In genomic region chr22:23256986-23257888, GRCh38 we compare ENCODE assay signal across 10 cellular contexts.
A peak's percentile ranks its signal among the peaks of the same experiment; 100 is the strongest.
DNase-seq lines count a peak whose midpoint lies in the region; ATAC-seq and TF ChIP-seq lines count a peak whose summit lies in the region.
"Had no signal": no experiment of that assay in that cellular context is flagged by ENCODE, and none has a peak within 500 bp of the region (broad histone marks: within the 10 kb centered on the region; RNA-seq: fewer than 3 reads in every experiment).

No MANE protein-coding gene starts in this region.

- CTCF ChIA-PET in activated CD4-positive, alpha-beta memory T cell treated with anti-CD3 and anti-CD28 coated beads, Interleukin-2, amount 10 ng/mL, durations not matched to agents 7 days and 5 days (lab: Charles Lee): no interaction called here

- peak overlapping the region; percentile 40 for H3K27ac Mint-ChIP-seq in activated CD4-positive, alpha-beta memory T cell treated with anti-CD3 and anti-CD28 coated beads, Interleukin-2, amount 10 ng/mL, durations not matched to agents 7 days and 5 days
- peak overlapping the region; percentile 43 to 60 for H3K27ac Mint-ChIP-seq in natural killer cell treated with Interleukin-12 subunit alpha and Interleukin-12 subunit beta and Interleukin-15 and Interleukin-18, amount 100 ng/mL, for 72 hours
- H3K27ac Mint-ChIP-seq: T-helper 1 cell treated with Interleukin-12 subunit alpha and Interleukin-12 subunit beta and Interleukin-4 antibody, amounts not matched to agents 30 μg/mL and 1 μg/mL, for 36 hours had no signal

- no peak overlapping the region for H3K4me3 ChIP-seq in fibroblast of pulmonary artery (replicated peaks; ENCODE audit: low read depth, low read length)

- H3K4me3 Mint-ChIP-seq in activated CD4-positive, alpha-beta memory T cell treated with anti-CD3 and anti-CD28 coated beads, Interleukin-2, amount 10 ng/mL, durations not matched to agents 7 days and 5 days: no peak overlapping the region
- no peak overlapping the region for H3K4me3 Mint-ChIP-seq in natural killer cell treated with Interleukin-12 subunit alpha and Interleukin-12 subunit beta and Interleukin-15 and Interleukin-18, amount 100 ng/mL, for 72 hours
- H3K4me3 Mint-ChIP-seq: T-helper 1 cell treated with Interleukin-12 subunit alpha and Interleukin-12 subunit beta and Interleukin-4 antibody, amounts not matched to agents 30 μg/mL and 1 μg/mL, for 36 hours had no signal

- POLR2A ChIA-PET in activated CD4-positive, alpha-beta memory T cell treated with anti-CD3 and anti-CD28 coated beads, Interleukin-2, amount 10 ng/mL, durations not matched to agents 7 days and 5 days (lab: Charles Lee): no interaction called here

- H3K27me3 Mint-ChIP-seq in activated CD4-positive, alpha-beta memory T cell treated with anti-CD3 and anti-CD28 coated beads, Interleukin-2, amount 10 ng/mL, durations not matched to agents 7 days and 5 days: no peaks in the 10 kb centered on the region
- H3K27me3 Mint-ChIP-seq in natural killer cell treated with Interleukin-12 subunit alpha and Interleukin-12 subunit beta and Interleukin-15 and Interleukin-18, amount 100 ng/mL, for 72 hours: no peaks in the 10 kb centered on the region

- no peaks in the 10 kb centered on the region for H3K9me3 Mint-ChIP-seq in activated CD4-positive, alpha-beta memory T cell treated with anti-CD3 and anti-CD28 coated beads, Interleukin-2, amount 10 ng/mL, durations not matched to agents 7 days and 5 days
- no peaks in the 10 kb centered on the region for H3K9me3 Mint-ChIP-seq in natural killer cell treated with Interleukin-12 subunit alpha and Interleukin-12 subunit beta and Interleukin-15 and Interleukin-18, amount 100 ng/mL, for 72 hours
- H3K9me3 Mint-ChIP-seq: T-helper 1 cell treated with Interleukin-12 subunit alpha and Interleukin-12 subunit beta and Interleukin-4 antibody, amounts not matched to agents 30 μg/mL and 1 μg/mL, for 36 hours had no signal

- peak in 1 of 2 donors; percentile 76 for ATAC-seq in natural killer cell treated with Interleukin-12 subunit alpha and Interleukin-12 subunit beta and Interleukin-15 and Interleukin-18, amount 100 ng/mL, for 72 hours
- no peak for ATAC-seq in HG02840 (IDR thresholded peaks at IDR 0.05; ENCODE audit: low FRiP score, unreplicated experiment)

- peak overlapping the region; percentile 54 for H3K27ac ChIP-seq in 22Rv1

- TF ChIP-seq CTCF in 22Rv1 (IDR thresholded peaks at IDR 0.05) (no peak), fibroblast of pulmonary artery (IDR thresholded peaks at IDR 0.05; ENCODE audit: low read length, missing control alignments) (no peak)

- DNase-seq in activated CD4-positive, alpha-beta memory T cell treated with anti-CD3 and anti-CD28 coated beads, Interleukin-2, amount 10 ng/mL, durations not matched to agents 7 days and 5 days: no peak
- DNase-seq in fibroblast of pulmonary artery (ENCODE audit: low read depth) (peak; percentile 26), COLO668 (lab: John Stamatoyannopoulos, UW; ENCODE audit: unreplicated experiment) (no peak), UCSD-AML1 (lab: John Stamatoyannopoulos, UW; ENCODE audit: unreplicated experiment) (no peak)
- DNase-seq in natural killer cell treated with Interleukin-12 subunit alpha and Interleukin-12 subunit beta and Interleukin-15 and Interleukin-18, amount 100 ng/mL, for 72 hours (ENCODE audit: low spot score): no peak
- DNase-seq in stimulated activated naive CD4-positive, alpha-beta T cell treated with Interleukin-2 at 50 U/mL for 16 hours (lab: John Stamatoyannopoulos, UW): no peak
- DNase-seq: NCI-H1694 treated with DMSO at 0.1 percent for 48 hours had no signal

- peaks cover 14% of the 10 kb centered on the region for H3K36me3 Mint-ChIP-seq in activated CD4-positive, alpha-beta memory T cell treated with anti-CD3 and anti-CD28 coated beads, Interleukin-2, amount 10 ng/mL, durations not matched to agents 7 days and 5 days (ENCODE audit: low read depth)
- no peaks in the 10 kb centered on the region for H3K36me3 Mint-ChIP-seq in natural killer cell treated with Interleukin-12 subunit alpha and Interleukin-12 subunit beta and Interleukin-15 and Interleukin-18, amount 100 ng/mL, for 72 hours

- peaks cover 2% of the 10 kb centered on the region for H3K4me1 Mint-ChIP-seq in activated CD4-positive, alpha-beta memory T cell treated with anti-CD3 and anti-CD28 coated beads, Interleukin-2, amount 10 ng/mL, durations not matched to agents 7 days and 5 days
- peaks cover 11 to 23% of the 10 kb centered on the region in 2 donors for H3K4me1 Mint-ChIP-seq in natural killer cell treated with Interleukin-12 subunit alpha and Interleukin-12 subunit beta and Interleukin-15 and Interleukin-18, amount 100 ng/mL, for 72 hours (ENCODE audit: low read depth in 2 of 2)
